In genomic region chr19:19554074-19555023, GRCh38 we compare ENCODE assay signal across 8 cellular contexts. TPM values are rescaled to one million over a fixed set of nuclear protein-coding genes. Genes with fewer than 3 reads are reported as not detected.
DNase-seq lines count a peak whose midpoint lies in the region; ATAC-seq and TF ChIP-seq lines count a peak whose summit lies in the region.

No MANE protein-coding gene starts in this region.

- no peak overlapping the region for H3K27ac ChIP-seq in Panc1 (ENCODE audit: low read length)

- no peaks in the 10 kb centered on the region for H3K4me1 ChIP-seq in Panc1 (ENCODE audit: control insufficient read depth, insufficient read depth, low read length)

- DNase-seq in DMS 273 (lab: John Stamatoyannopoulos, UW; ENCODE audit: unreplicated experiment) (peak; percentile 73), DMS 273 treated with DMSO at 0.1 percent for 48 hours (lab: John Stamatoyannopoulos, UW) (no peak), Panc1 (ENCODE audit: low read depth, low spot score) (no peak), Right ventricle myocardium superior (peak; percentile 72)
- DNase-seq in activated T-helper 9 cell treated with anti-CD3 and anti-CD28 coated beads, Interleukin-2, amount 50 U/mL, for 16 hours (ENCODE audit: low read depth), result peak; percentile 47
- DNase-seq in stimulated activated CD4-positive, alpha-beta T cell treated with anti-CD3 and anti-CD28 coated beads, Interleukin-12 subunit alpha, Interleukin-12 subunit beta, amount 100 ng/mL, for 4 hours, result peak; percentile 66

- intact Hi-C loops in Panc1 (cut with micrococcal nuclease; ENCODE audit: unreplicated experiment), result no loop called here
- intact Hi-C loops in Right ventricle myocardium superior (cut with DNase I), result no loop called here

- peak; percentile 79 for ATAC-seq in Panc1
- ATAC-seq in Right ventricle myocardium superior (ENCODE audit: poor library complexity), result peak; percentile 73
- ATAC-seq in GM18870 (IDR thresholded peaks at IDR 0.05; ENCODE audit: unreplicated experiment), result no peak
- ATAC-seq in GM18517 (IDR thresholded peaks at IDR 0.05; ENCODE audit: unreplicated experiment), result no peak

- POLR2A ChIA-PET in Panc1 (lab: Charles Lee), result no interaction called here

- in situ Hi-C loops in Panc1 (cut with HindIII; ENCODE audit: low pct_unique_long_range_greater_than_20kb, low sequenced_read_pairs), result no loop called here

- peak; percentile 87 for TF ChIP-seq CTCF in Panc1 (IDR thresholded peaks at IDR 0.05)

- CTCF ChIA-PET in Panc1 (lab: Charles Lee), result interaction anchor here (0.5 to 1.2 kb wide), 4 partner anchors 22 to 189 kb away, joined by 3 to 9 read pairs (median 6); no protein-coding TSS in a partner anchor

- no peak overlapping the region for H3K4me3 ChIP-seq in Panc1 (ENCODE audit: low read depth in 2 of 2, low read length in 2 of 2)

- no peaks in the 10 kb centered on the region for H3K36me3 ChIP-seq in Panc1 (ENCODE audit: control insufficient read depth, insufficient read depth, low read length)

- no peaks in the 10 kb centered on the region for H3K27me3 ChIP-seq in Panc1 (ENCODE audit: control insufficient read depth, insufficient read depth, low read length)

- no TSS peak for BruUV-seq in Panc1 (replicated peaks; lab: Mats Ljungman, UMichigan)

- H3K9me3 ChIP-seq in Panc1 (ENCODE audit: control insufficient read depth, insufficient read depth, low read depth, low read length), result no peaks in the 10 kb centered on the region

RNA-seq across cellular contexts. Expression of gene CILP2, which starts 16.3 kb away (rescaled TPM):
- total RNA-seq in Panc1 (2021; ENCODE audit: unreplicated experiment) (0.46 TPM), Right ventricle myocardium superior (0.40 TPM)
- polyA plus RNA-seq in Panc1 (2012; ENCODE audit: insufficient read length), result 0.78 TPM

RNA-seq across cellular contexts. Expression of gene YJEFN3, which starts 25.6 kb away (rescaled TPM):
- total RNA-seq in Panc1 (2021; ENCODE audit: unreplicated experiment) (6.1 TPM), Right ventricle myocardium superior (5.8 TPM)
- polyA plus RNA-seq in Panc1 (2012; ENCODE audit: insufficient read length), result 4.7 TPM

RNA-seq across cellular contexts. Expression of gene NDUFA13, which starts 38.3 kb away (rescaled TPM):
- 287 TPM for total RNA-seq in Panc1 (2021; ENCODE audit: unreplicated experiment)
- polyA plus RNA-seq in Panc1 (2012; ENCODE audit: insufficient read length), result 549 TPM
- total RNA-seq in Right ventricle myocardium superior, result 1,367 TPM

RNA-seq across cellular contexts. Expression of gene TSSK6, which starts 39.0 kb away (rescaled TPM):
- total RNA-seq in Panc1 (2021; ENCODE audit: unreplicated experiment) (1.8 TPM), Right ventricle myocardium superior (0.67 TPM)
- 4.2 TPM for polyA plus RNA-seq in Panc1 (2012; ENCODE audit: insufficient read length)

Comparison
In these comparisons a context has a peak if more than half of its experiments do, and no peak if none do; other contexts are left out.
1. DNase-seq: peak in DMS 273 (single experiment), activated T-helper 9 cell treated with anti-CD3 and anti-CD28 coated beads, Interleukin-2, amount 50 U/mL, for 16 hours (single experiment), Right ventricle myocardium superior (single experiment) and stimulated activated CD4-positive, alpha-beta T cell treated with anti-CD3 and anti-CD28 coated beads, Interleukin-12 subunit alpha, Interleukin-12 subunit beta, amount 100 ng/mL, for 4 hours (single experiment); none in DMS 273 treated with DMSO at 0.1 percent for 48 hours (single experiment) and Panc1 (single experiment).
2. ATAC-seq: peak in Panc1 (single experiment) and Right ventricle myocardium superior (single experiment); none in GM18870 (single experiment) and GM18517 (single experiment).